18 cellular contexts compared by ENCODE assay signal in the genomic region with DNA sequence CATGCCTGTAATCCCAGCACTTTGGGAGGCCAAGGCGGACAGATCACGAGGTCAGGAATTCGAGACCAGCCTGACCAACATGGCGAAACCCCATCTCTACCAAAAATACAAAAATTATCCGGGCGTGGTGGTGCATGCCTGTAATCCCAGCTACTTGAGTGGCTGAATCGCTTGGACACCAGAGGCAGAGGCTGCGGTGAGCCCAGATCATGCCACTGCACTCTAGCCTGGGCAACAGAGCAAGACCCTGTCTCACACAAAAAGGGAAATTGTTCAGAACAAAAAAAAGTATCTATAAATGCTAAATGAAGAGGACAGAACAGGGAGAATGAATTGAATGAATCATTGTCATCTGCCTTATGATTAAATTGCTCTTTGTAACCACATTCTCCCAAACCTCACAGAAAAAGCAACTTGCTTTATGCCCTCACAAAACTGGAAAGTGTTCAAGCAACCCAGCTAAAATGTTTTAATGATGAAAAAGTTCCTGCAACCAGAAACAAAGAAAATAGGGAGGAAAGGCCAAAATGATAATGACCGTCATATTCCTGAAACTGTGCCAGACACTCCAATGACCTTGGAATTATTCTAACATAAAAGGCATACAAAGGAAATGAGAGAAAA.
DNase-seq lines count a peak whose midpoint lies in the region; FAIRE-seq and TF ChIP-seq lines count a peak whose summit lies in the region.
"Had no signal": no experiment of that assay in that cellular context is flagged by ENCODE, and none has a peak within 500 bp of the region (broad histone marks: within the 10 kb centered on the region; RNA-seq: fewer than 3 reads in every experiment).

No MANE protein-coding gene starts in this region.

- no peaks in the 10 kb centered on the region for H3K9me3 ChIP-seq in Caco-2
- no peaks in the 10 kb centered on the region for H3K9me3 ChIP-seq in endothelial cell of umbilical vein (replicated peaks; ENCODE audit: control insufficient read depth, insufficient read depth, low read length)
- H3K9me3 ChIP-seq: ascending aorta had no signal

- H3K4me3 Mint-ChIP-seq in Caco-2 (ENCODE audit: unreplicated experiment) = no peak overlapping the region
- no peak overlapping the region for H3K4me3 Mint-ChIP-seq in progenitor cell of endocrine pancreas (ENCODE audit: low read depth)
- H3K4me3 Mint-ChIP-seq: B cell had no signal

- H3K27ac Mint-ChIP-seq in Caco-2 (ENCODE audit: unreplicated experiment) = peak overlapping the region; percentile 54
- peak overlapping the region; percentile 23 for H3K27ac Mint-ChIP-seq in progenitor cell of endocrine pancreas
- H3K27ac Mint-ChIP-seq: B cell had no signal

- TF ChIP-seq POLR2A in endothelial cell of umbilical vein (IDR thresholded peaks at IDR 0.05; ENCODE audit: low read depth, low read length) = no peak

- FAIRE-seq in endothelial cell of umbilical vein (lab: Jason Lieb, UNC) = no peak
- FAIRE-seq: colon had no signal

- H3K9me1 ChIP-seq in endothelial cell of umbilical vein (replicated peaks; ENCODE audit: control insufficient read depth, extremely low read depth, insufficient read depth, low read length) = no peaks in the 10 kb centered on the region

- no peak overlapping the region for H3K4me3 ChIP-seq in Caco-2 (ENCODE audit: low read depth, low read length)
- H3K4me3 ChIP-seq in endothelial cell of umbilical vein (replicated peaks in 1 of 3; ENCODE audit: insufficient read depth in 1 of 3, low read depth in 1 of 3, low read length in 3 of 3) = no peak overlapping the region
- H3K4me3 ChIP-seq: ascending aorta had no signal

- POLR2A ChIA-PET in Caco-2 (lab: Charles Lee) = no interaction called here
- POLR2A ChIA-PET in endothelial cell of umbilical vein (lab: Charles Lee) = no interaction called here

- H3K36me3 ChIP-seq in Caco-2 (ENCODE audit: control insufficient read depth, insufficient read depth, low read length) (peaks cover 10% of the 10 kb centered on the region), endothelial cell of umbilical vein (ENCODE audit: control insufficient read depth in 2 of 2, extremely low read depth in 1 of 2, insufficient read depth in 2 of 2, low read length in 2 of 2) (no peaks in the 10 kb centered on the region)

- H3K4me1 ChIP-seq in Caco-2 = peaks cover 33% of the 10 kb centered on the region
- no peaks in the 10 kb centered on the region for H3K4me1 ChIP-seq in endothelial cell of umbilical vein (ENCODE audit: control insufficient read depth, extremely low read depth, insufficient read depth, low read length)
- H3K4me1 ChIP-seq: ascending aorta had no signal

- CTCF ChIA-PET in Caco-2 (lab: Charles Lee) (no interaction called here), endothelial cell of umbilical vein (lab: Charles Lee) (no interaction called here)

- H4K20me1 ChIP-seq in endothelial cell of umbilical vein (replicated peaks; ENCODE audit: control insufficient read depth, extremely low read depth, insufficient read depth, low read length) = no peaks in the 10 kb centered on the region

- H3K27ac ChIP-seq in endothelial cell of umbilical vein (ENCODE audit: insufficient read depth, low read depth, low read length) = no peak overlapping the region
- H3K27ac ChIP-seq: ascending aorta, epithelial cell of prostate had no signal

- H3K79me2 ChIP-seq in endothelial cell of umbilical vein (ENCODE audit: control insufficient read depth, insufficient read depth, low read length) = no peaks in the 10 kb centered on the region

- intact Hi-C loops in Caco-2 (cut with micrococcal nuclease; ENCODE audit: unreplicated experiment) = no loop called here
- intact Hi-C loops in endothelial cell of umbilical vein (cut with micrococcal nuclease) = no loop called here

- H3K27me3 ChIP-seq in Caco-2 (replicated peaks; ENCODE audit: control insufficient read depth, insufficient read depth, low read length) (no peaks in the 10 kb centered on the region), endothelial cell of umbilical vein (ENCODE audit: control insufficient read depth in 2 of 2, insufficient read depth in 2 of 2, low read length in 2 of 2) (no peaks in the 10 kb centered on the region)
- H3K27me3 ChIP-seq: ascending aorta had no signal

- no peak overlapping the region for H3K4me2 ChIP-seq in endothelial cell of umbilical vein (ENCODE audit: insufficient read depth, low read length)

- H3K4me1 Mint-ChIP-seq in Caco-2 (ENCODE audit: low read depth, unreplicated experiment) = peaks cover 53% of the 10 kb centered on the region
- peaks cover 17% of the 10 kb centered on the region for H3K4me1 Mint-ChIP-seq in progenitor cell of endocrine pancreas (ENCODE audit: low read depth)
- H3K4me1 Mint-ChIP-seq: B cell had no signal

- in situ Hi-C loops in SK-MEL-5 (cut with HindIII; ENCODE audit: low pct_unique_long_range_greater_than_20kb, low sequenced_read_pairs) = no loop called here

- BruUV-seq in Caco-2 (replicated peaks; lab: Mats Ljungman, UMichigan) (no TSS peak), endothelial cell of umbilical vein (replicated peaks; lab: Mats Ljungman, UMichigan) (no TSS peak)

- H3K9ac ChIP-seq in endothelial cell of umbilical vein (replicated peaks; ENCODE audit: extremely low read depth, insufficient read depth, low read length) = no peak overlapping the region

- dilution Hi-C loops in endothelial cell of umbilical vein (cut with MboI; ENCODE audit: extremely low pct_ligation_motif_present, low sequenced_read_pairs) = no loop called here

- no peaks in the 10 kb centered on the region for H3K27me3 Mint-ChIP-seq in Caco-2 (ENCODE audit: insufficient read depth, unreplicated experiment)
- H3K27me3 Mint-ChIP-seq in progenitor cell of endocrine pancreas = no peaks in the 10 kb centered on the region
- H3K27me3 Mint-ChIP-seq: B cell had no signal

- TF ChIP-seq CTCF in Caco-2 (IDR thresholded peaks at IDR 0.05; ENCODE audit: insufficient read depth in 1 of 2, low read depth in 1 of 2, low read length in 1 of 2, severe bottlenecking in 1 of 2, unreplicated experiment in 1 of 2) = no peak
- TF ChIP-seq CTCF in endothelial cell of umbilical vein (IDR thresholded peaks at IDR 0.05; ENCODE audit: extremely low read depth in 1 of 2, insufficient read depth in 1 of 2, low read depth in 1 of 2, low read length in 2 of 2) = no peak
- TF ChIP-seq CTCF in progenitor cell of endocrine pancreas (IDR thresholded peaks at IDR 0.05; ENCODE audit: unreplicated experiment) = no peak

- DNase-seq in Caco-2 (no peak), SK-MEL-5 (ENCODE audit: low read depth, low spot score) (peak; percentile 84), endothelial cell of umbilical vein (ENCODE audit: low read depth, low spot score) (peak; percentile 48), progenitor cell of endocrine pancreas (ENCODE audit: low spot score, unreplicated experiment) (no peak), NCI-H2081 (lab: John Stamatoyannopoulos, UW) (no peak), NOMO-1 (lab: John Stamatoyannopoulos, UW; ENCODE audit: unreplicated experiment in 2 of 2) (no peak), HuH-7 (ENCODE audit: low spot score) (no peak)
- DNase-seq: activated gamma-delta T cell, GDM1, NCI-H1048, NCI-H510A, occipital lobe, SHP77, T-helper 2 cell had no signal

- H2AFZ ChIP-seq in endothelial cell of umbilical vein (ENCODE audit: low read depth, low read length) = no peak overlapping the region

- H3K9me3 Mint-ChIP-seq in Caco-2 (ENCODE audit: unreplicated experiment) (no peaks in the 10 kb centered on the region), progenitor cell of endocrine pancreas (ENCODE audit: low read depth) (no peaks in the 10 kb centered on the region)

- H3K36me3 Mint-ChIP-seq in Caco-2 (ENCODE audit: insufficient read depth, unreplicated experiment) = peaks cover 92% of the 10 kb centered on the region
- H3K36me3 Mint-ChIP-seq in progenitor cell of endocrine pancreas (ENCODE audit: insufficient read depth) = peaks cover 50% of the 10 kb centered on the region

TF ChIP-seq in endothelial cell of umbilical vein, 7 proteins besides CTCF, POLR2A, EP300 and RAD21:
- TF ChIP-seq FOS (IDR thresholded peaks at IDR 0.05; ENCODE audit: borderline replicate concordance, insufficient read depth, low read length) (no peak), MYC (IDR thresholded peaks at IDR 0.05; ENCODE audit: low read depth, low read length) (no peak), GATA2 (IDR thresholded peaks at IDR 0.05; ENCODE audit: insufficient read depth, insufficient read length, low read depth, low read length) (no peak), EZH2 (IDR thresholded peaks at IDR 0.05; ENCODE audit: borderline replicate concordance, low read depth, low read length, severe bottlenecking) (no peak), POLR2AphosphoS5 (IDR thresholded peaks at IDR 0.05; ENCODE audit: insufficient read depth, low read depth, low read length) (no peak), JUN (IDR thresholded peaks at IDR 0.05; ENCODE audit: borderline replicate concordance, insufficient read depth, insufficient read length, low read depth) (no peak)
- TF ChIP-seq, protein P1, sequence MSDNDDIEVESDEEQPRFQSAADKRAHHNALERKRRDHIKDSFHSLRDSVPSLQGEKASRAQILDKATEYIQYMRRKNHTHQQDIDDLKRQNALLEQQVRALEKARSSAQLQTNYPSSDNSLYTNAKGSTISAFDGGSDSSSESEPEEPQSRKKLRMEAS (IDR thresholded peaks at IDR 0.05; ENCODE audit: insufficient read depth, insufficient read length) = no peak

Comparison
In these comparisons a context has a peak if more than half of its experiments do, and no peak if none do; other contexts are left out.
1. DNase-seq: peak in SK-MEL-5 (single experiment) and endothelial cell of umbilical vein (single experiment); none in Caco-2 (0 of 2), progenitor cell of endocrine pancreas (single experiment), NCI-H2081 (0 of 2), NOMO-1 (0 of 2) and HuH-7 (single experiment).